Comparison of ENCODE assay signal across 11 cellular contexts in the genomic region with DNA sequence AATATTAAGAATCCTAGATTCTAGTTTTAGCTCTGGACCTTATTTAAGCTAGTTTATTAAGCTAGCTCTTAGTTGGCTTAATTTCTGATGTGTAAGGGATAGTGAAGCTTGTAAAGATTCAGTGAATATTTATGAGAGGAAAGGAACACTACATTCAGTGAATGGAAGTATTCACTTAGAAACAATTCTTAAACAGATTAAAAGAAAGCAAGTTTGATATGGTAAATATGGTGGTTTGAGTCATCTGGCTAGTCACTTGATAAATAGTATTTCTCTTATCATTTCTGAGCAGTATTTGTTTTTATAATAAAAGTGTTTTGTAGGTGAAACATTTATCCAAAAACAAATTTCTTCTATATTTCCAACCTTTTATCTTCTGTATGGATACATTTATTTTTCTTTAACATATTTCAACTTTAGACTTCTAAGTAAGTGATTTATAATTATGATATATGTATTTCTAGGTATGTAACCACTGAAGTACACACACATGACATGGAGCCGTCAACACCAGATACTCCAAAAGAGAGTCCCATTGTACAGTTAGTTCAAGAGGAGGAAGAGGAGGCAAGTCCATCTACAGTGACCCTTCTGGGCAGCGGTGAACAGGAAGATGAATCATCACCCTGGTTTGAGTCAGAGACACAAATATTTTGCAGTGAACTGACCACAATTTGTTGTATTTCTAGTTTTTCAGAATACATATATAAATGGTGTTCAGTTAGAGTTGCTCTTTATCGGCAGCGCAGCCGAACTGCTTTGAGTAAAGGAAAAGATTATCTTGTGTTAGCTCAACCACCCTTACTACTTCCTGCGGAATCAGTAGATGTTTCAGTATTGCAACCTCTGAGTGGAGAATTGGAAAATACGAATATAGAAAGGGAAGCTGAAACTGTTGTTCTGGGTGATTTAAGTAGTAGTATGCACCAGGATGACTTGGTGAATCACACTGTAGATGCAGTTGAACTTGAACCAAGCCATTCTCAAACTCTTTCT. TPM values are rescaled to one million over a fixed set of nuclear protein-coding genes. Genes with fewer than 3 reads are reported as not detected.
DNase-seq lines count a peak whose midpoint lies in the region; ATAC-seq, FAIRE-seq and TF ChIP-seq lines count a peak whose summit lies in the region.
"Had no signal": no experiment of that assay in that cellular context is flagged by ENCODE, and none has a peak within 500 bp of the region (broad histone marks: within the 10 kb centered on the region; RNA-seq: fewer than 3 reads in every experiment).

No MANE protein-coding gene starts in this region.

- no peaks in the 10 kb centered on the region for H3K4me1 ChIP-seq in HepG2 (ENCODE audit: insufficient read depth, low read length)
- H3K4me1 ChIP-seq: parathyroid adenoma had no signal

- 94% methylated on average over 7 of the region's 7 CpGs for WGBS in HepG2 (ENCODE audit: low lambda C conversion rate)

- H3K27ac ChIP-seq in CD4-positive, alpha-beta T cell (ENCODE audit: low read depth, low read length), result no peak overlapping the region
- no peak overlapping the region for H3K27ac ChIP-seq in HepG2 (ENCODE audit: extremely low read length, insufficient read depth, low read length)
- H3K27ac ChIP-seq: parathyroid adenoma had no signal

- H3K27me3 ChIP-seq in CD4-positive, alpha-beta T cell (ENCODE audit: control insufficient read depth, insufficient read depth, low read length), result no peaks in the 10 kb centered on the region
- H3K27me3 ChIP-seq in HepG2 (ENCODE audit: control insufficient read depth in 1 of 2, insufficient read depth in 2 of 2, low read length in 2 of 2), result no peaks in the 10 kb centered on the region
- H3K27me3 ChIP-seq: body of pancreas had no signal

- H3K4me1 Mint-ChIP-seq in CD4-positive, alpha-beta T cell (ENCODE audit: low read depth), result peaks cover 13% of the 10 kb centered on the region
- H3K4me1 Mint-ChIP-seq in activated naive CD4-positive, alpha-beta T cell treated with anti-CD3 and anti-CD28 coated beads, Interleukin-2, amount 50 U/mL, for 24 hours, result peaks cover 40% of the 10 kb centered on the region

- H3K79me2 ChIP-seq in HepG2 (ENCODE audit: insufficient read depth, low read length), result no peaks in the 10 kb centered on the region
- H3K79me2 ChIP-seq: parathyroid adenoma had no signal

- TF ChIP-seq EP300 in HepG2 (IDR thresholded peaks at IDR 0.05; ENCODE audit: low read depth in 2 of 2, low read length in 2 of 2) (no peak), HepG2 (CRISPR knock-in tag; IDR thresholded peaks at IDR 0.05; ENCODE audit: borderline replicate concordance) (no peak)

- H3K4me2 ChIP-seq in HepG2 (ENCODE audit: low read depth, low read length), result no peak overlapping the region

- no peak for DNase-seq in CD4-positive, alpha-beta T cell
- DNase-seq in HepG2 (ENCODE audit: low spot score) (peak; percentile 15), DMS 273 treated with DMSO at 0.1 percent for 48 hours (lab: John Stamatoyannopoulos, UW) (no peak), GM19238 (ENCODE audit: insufficient read length, low spot score) (no peak)
- DNase-seq in activated effector memory CD4-positive, alpha-beta T cell treated with anti-CD3 and anti-CD28 coated beads, Interleukin-2, amount 50 U/mL, for 16 hours, result no peak

- H4K20me1 ChIP-seq in HepG2 (ENCODE audit: insufficient read depth, low read length), result no peaks in the 10 kb centered on the region

- intact Hi-C loops in CD4-positive, alpha-beta T cell (cut with DNase I, micrococcal nuclease), result no loop called here
- intact Hi-C loops in HepG2 (cut with micrococcal nuclease; ENCODE audit: unreplicated experiment), result no loop called here

- H3K4me3 ChIP-seq in HepG2 (replicated peaks in 1 of 3; ENCODE audit: insufficient read depth in 1 of 3, low read depth in 2 of 3, low read length in 3 of 3), result no peak overlapping the region
- H3K4me3 ChIP-seq: body of pancreas had no signal

- no peak for TF ChIP-seq CTCF in CD4-positive, alpha-beta T cell (IDR thresholded peaks at IDR 0.05)
- TF ChIP-seq CTCF in HepG2 (CRISPR knock-in tag; IDR thresholded peaks at IDR 0.05), result no peak

- H3K27me3 Mint-ChIP-seq in CD4-positive, alpha-beta T cell, result no peaks in the 10 kb centered on the region
- H3K27me3 Mint-ChIP-seq in activated naive CD4-positive, alpha-beta T cell treated with anti-CD3 and anti-CD28 coated beads, Interleukin-2, amount 50 U/mL, for 24 hours, result no peaks in the 10 kb centered on the region

- POLR2A ChIA-PET in CD4-positive, alpha-beta T cell (lab: Charles Lee), result interaction anchor here (0.7 to 0.9 kb wide), 2 partner anchors 10 to 69 kb away, joined by 3 read pairs; no protein-coding TSS in a partner anchor
- POLR2A ChIA-PET in HepG2 (lab: Yijun Ruan, JAX), result no interaction called here

- in situ Hi-C loops in HepG2 (cut with HindIII; ENCODE audit: extremely low pct_ligation_motif_present, low pct_unique_long_range_greater_than_20kb), result no loop called here

- TF ChIP-seq POLR2A in HepG2 (IDR thresholded peaks at IDR 0.05; ENCODE audit: insufficient read depth in 1 of 2, low read depth in 2 of 2, low read length in 2 of 2), result no peak

- CTCF ChIA-PET in CD4-positive, alpha-beta T cell (lab: Charles Lee), result no interaction called here
- CTCF ChIA-PET in HepG2 (lab: Yijun Ruan, JAX; ENCODE audit: low intra/inter-chr PET ratio, low total read pairs), result no interaction called here

- no TSS peak for BruUV-seq in HepG2 (replicated peaks; lab: Mats Ljungman, UMichigan)

- peaks cover 2 to 39% of the 10 kb centered on the region in 2 experiments; a peak in 3 of 5 replicates for H3K36me3 ChIP-seq in HepG2 (replicated peaks in 1 of 2; ENCODE audit: control insufficient read depth in 1 of 2, insufficient read depth in 2 of 2, low read length in 2 of 2)

- FAIRE-seq in HepG2 (lab: Jason Lieb, UNC), result no peak
- FAIRE-seq: GM18507 had no signal

- no peak overlapping the region for H3K4me3 Mint-ChIP-seq in CD4-positive, alpha-beta T cell
- H3K4me3 Mint-ChIP-seq in activated naive CD4-positive, alpha-beta T cell treated with anti-CD3 and anti-CD28 coated beads, Interleukin-2, amount 50 U/mL, for 24 hours, result no peak overlapping the region

- no peaks in the 10 kb centered on the region for H3K9me3 ChIP-seq in CD4-positive, alpha-beta T cell (ENCODE audit: control insufficient read depth, low read length)
- H3K9me3 ChIP-seq in HepG2 (ENCODE audit: low read length), result no peaks in the 10 kb centered on the region
- H3K9me3 ChIP-seq: body of pancreas had no signal

- H3K36me3 Mint-ChIP-seq in CD4-positive, alpha-beta T cell (ENCODE audit: low read depth), result peaks cover 87% of the 10 kb centered on the region
- peaks cover 43% of the 10 kb centered on the region for H3K36me3 Mint-ChIP-seq in activated naive CD4-positive, alpha-beta T cell treated with anti-CD3 and anti-CD28 coated beads, Interleukin-2, amount 50 U/mL, for 24 hours

- no peak overlapping the region for H3K9ac ChIP-seq in HepG2 (ENCODE audit: insufficient read depth, low read depth, low read length)
- H3K9ac ChIP-seq: parathyroid adenoma had no signal

- H2AFZ ChIP-seq in HepG2 (ENCODE audit: low read length), result no peak overlapping the region
- H2AFZ ChIP-seq: parathyroid adenoma had no signal

- no peaks in the 10 kb centered on the region for H3K9me3 Mint-ChIP-seq in CD4-positive, alpha-beta T cell
- H3K9me3 Mint-ChIP-seq in activated naive CD4-positive, alpha-beta T cell treated with anti-CD3 and anti-CD28 coated beads, Interleukin-2, amount 50 U/mL, for 24 hours, result no peaks in the 10 kb centered on the region

- TF ChIP-seq RAD21 in HepG2 (CRISPR knock-in tag; IDR thresholded peaks at IDR 0.05), result no peak

- no peak for ATAC-seq in CD4-positive, alpha-beta T cell (ENCODE audit: poor library complexity)
- ATAC-seq in HG03565 (IDR thresholded peaks at IDR 0.05; ENCODE audit: unreplicated experiment), result peak; percentile 51
- ATAC-seq in HepG2, result no peak
- ATAC-seq in GM21825 (IDR thresholded peaks at IDR 0.05; ENCODE audit: unreplicated experiment), result no peak
- ATAC-seq: body of pancreas had no signal

- peak overlapping the region; percentile 40 for H3K27ac Mint-ChIP-seq in CD4-positive, alpha-beta T cell
- peak overlapping the region; percentile 73 for H3K27ac Mint-ChIP-seq in activated naive CD4-positive, alpha-beta T cell treated with anti-CD3 and anti-CD28 coated beads, Interleukin-2, amount 50 U/mL, for 24 hours

RNA-seq across cellular contexts. Expression of a gene that starts 55.6 kb away (rescaled TPM):
- 100 to 1,000 TPM in 1 of 2 experiments, 10 to 100 TPM in 1; 93.1 to 104 TPM for total RNA-seq in CD4-positive, alpha-beta T cell
- total RNA-seq in HepG2 (2016; rRNA removed; fragmentation: Illumina TruSeq; extraction: Trizol), result 17.0 and 25.5 TPM in 2 replicates
- total RNA-seq in HepG2 (2016; cell fraction: cytosol; rRNA removed; fragmentation: Illumina TruSeq; extraction: Trizol; ENCODE audit: low read depth), result 65.9 and 70.2 TPM in 2 replicates
- 13.9 and 25.8 TPM in 2 replicates for total RNA-seq in HepG2 (2016; cell fraction: insoluble cytoplasmic fraction; rRNA removed; fragmentation: Illumina TruSeq; extraction: Trizol)
- 31.7 and 38.0 TPM in 2 replicates for total RNA-seq in HepG2 (2016; cell fraction: membrane; rRNA removed; fragmentation: Illumina TruSeq; extraction: Trizol)
- 35.3 and 38.4 TPM in 2 replicates for total RNA-seq in HepG2 (2016; cell fraction: nucleus; rRNA removed; fragmentation: Illumina TruSeq; extraction: Trizol)
- 9.7 and 12.6 TPM in 2 replicates for polyA plus RNA-seq in HepG2 (2011; rRNA removed)
- 3.5 and 6.2 TPM in 2 replicates for polyA plus RNA-seq in HepG2 (2011; cell fraction: cytosol; rRNA removed)
- polyA plus RNA-seq in HepG2 (2011; cell fraction: nucleus; rRNA removed), result 8.8 and 9.3 TPM in 2 replicates
- 13.9 and 15.7 TPM in 2 replicates for polyA plus RNA-seq in HepG2 (2012)
- polyA plus RNA-seq in HepG2 (2016; cell fraction: cytosol; fragmentation: Illumina TruSeq; extraction: Trizol; ENCODE audit: low read depth), result 0.59 and 1.2 TPM in 2 replicates
- 7.9 and 9.1 TPM in 2 replicates for polyA plus RNA-seq in HepG2 (2016; cell fraction: insoluble cytoplasmic fraction; fragmentation: Illumina TruSeq; extraction: Trizol; ENCODE audit: low read depth)
- 2.2 and 2.3 TPM in 2 replicates for polyA plus RNA-seq in HepG2 (2016; cell fraction: membrane; fragmentation: Illumina TruSeq; extraction: Trizol; ENCODE audit: low read depth)
- polyA plus RNA-seq in HepG2 (2016; cell fraction: nucleus; fragmentation: Illumina TruSeq; extraction: Trizol; ENCODE audit: insufficient read depth, low read depth), result 30.4 and 33.6 TPM in 2 replicates
- 7.9 and 9.5 TPM in 2 replicates for polyA minus RNA-seq in HepG2 (2011; rRNA and poly(A)+ RNA removed; ENCODE audit: low replicate concordance)
- 16.8 and 28.4 TPM in 2 replicates for polyA minus RNA-seq in HepG2 (2011; cell fraction: cytosol; rRNA and poly(A)+ RNA removed)
- polyA minus RNA-seq in HepG2 (2011; cell fraction: nucleus; rRNA and poly(A)+ RNA removed), result 75.8 and 83.0 TPM in 2 replicates
